Comparison of ENCODE assay signal across 24 cellular contexts in the genomic region with DNA sequence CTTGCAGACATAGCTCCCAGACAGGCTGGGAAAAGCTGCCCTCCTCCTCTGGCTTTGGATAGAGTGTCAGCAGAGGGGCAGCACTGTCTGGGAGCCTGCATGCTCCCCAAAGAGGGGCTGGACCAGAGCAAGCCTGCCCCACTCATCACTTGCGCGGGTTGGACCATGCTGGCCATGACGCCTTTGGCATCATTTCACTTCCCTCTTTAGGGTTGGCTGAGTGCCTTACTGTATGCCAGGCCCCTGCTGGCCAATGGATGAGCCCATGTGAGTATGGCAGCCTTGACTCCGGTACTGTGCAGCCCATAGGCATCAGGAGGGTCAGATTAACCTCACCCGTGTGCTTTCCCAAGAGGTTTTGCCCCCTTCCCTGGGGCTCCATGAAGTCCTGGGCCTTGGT. TPM values are rescaled to one million over a fixed set of nuclear protein-coding genes. Genes with fewer than 3 reads are reported as not detected.
A peak's percentile ranks its signal among the peaks of the same experiment; 100 is the strongest.
DNase-seq lines count a peak whose midpoint lies in the region; ATAC-seq, FAIRE-seq and TF ChIP-seq lines count a peak whose summit lies in the region.
"Had no signal": no experiment of that assay in that cellular context is flagged by ENCODE, and none has a peak within 500 bp of the region (broad histone marks: within the 10 kb centered on the region; RNA-seq: fewer than 3 reads in every experiment).

No MANE protein-coding gene starts in this region.

- TF ChIP-seq POLR2A in testis (IDR thresholded peaks at IDR 0.05) = no peak

- TF ChIP-seq CTCF in ascending aorta (IDR thresholded peaks at IDR 0.05) = no peak
- TF ChIP-seq CTCF in testis (IDR thresholded peaks at IDR 0.05) = no peak

- H3K18ac ChIP-seq in mesenchymal stem cell (ENCODE audit: low read depth in 1 of 2, low read length in 2 of 2) = no peak overlapping the region

- no peak overlapping the region for H3K9ac ChIP-seq in mesenchymal stem cell (ENCODE audit: low read length)

- H3K4me1 ChIP-seq in ascending aorta (peaks cover 3 to 16% of the 10 kb centered on the region in 2 donors), mesenchymal stem cell (ENCODE audit: control insufficient read depth, insufficient read depth, low read depth, low read length) (peaks cover 7% of the 10 kb centered on the region), testis (peaks cover 13% of the 10 kb centered on the region)
- H3K4me1 ChIP-seq: BE2C, Peyer's patch, SJSA1 had no signal

- H3K14ac ChIP-seq in mesenchymal stem cell (ENCODE audit: low read length in 2 of 2) = no peak overlapping the region

- no peak overlapping the region for H3K4ac ChIP-seq in mesenchymal stem cell (ENCODE audit: low read depth in 1 of 2, low read length in 2 of 2)

- H3K23ac ChIP-seq in mesenchymal stem cell (ENCODE audit: low read length in 2 of 2) = no peak overlapping the region

- no peaks in the 10 kb centered on the region for H3K27me3 ChIP-seq in ascending aorta
- H3K27me3 ChIP-seq in mesenchymal stem cell (ENCODE audit: control insufficient read depth in 1 of 2, insufficient read depth in 1 of 2, low read length in 2 of 2) = no peaks in the 10 kb centered on the region
- H3K27me3 ChIP-seq in testis = no peaks in the 10 kb centered on the region
- H3K27me3 ChIP-seq: BE2C, Peyer's patch, SJSA1 had no signal

- H3K27ac ChIP-seq in ascending aorta (peak overlapping the region; percentile 75 to 80), mesenchymal stem cell (ENCODE audit: low read length, poor library complexity, severe bottlenecking) (no peak overlapping the region), testis (peak overlapping the region; percentile 50 to 76)
- H3K27ac ChIP-seq: Peyer's patch, SJSA1 had no signal

- H3K9me3 ChIP-seq in ascending aorta (no peaks in the 10 kb centered on the region), mesenchymal stem cell (ENCODE audit: control insufficient read depth, low read length) (no peaks in the 10 kb centered on the region), testis (no peaks in the 10 kb centered on the region)
- H3K9me3 ChIP-seq: BE2C, Peyer's patch, SJSA1 had no signal

- no peak overlapping the region for H2BK15ac ChIP-seq in mesenchymal stem cell (ENCODE audit: low read depth, poor library complexity, severe bottlenecking)

- H3K36me3 ChIP-seq in ascending aorta = no peaks in the 10 kb centered on the region
- H3K36me3 ChIP-seq in mesenchymal stem cell (ENCODE audit: control insufficient read depth in 1 of 2, insufficient read depth in 2 of 2, low read depth in 1 of 2, low read length in 2 of 2) = peaks cover 0 to 17% of the 10 kb centered on the region in 2 experiments
- no peaks in the 10 kb centered on the region for H3K36me3 ChIP-seq in testis (ENCODE audit: low read depth, missing control alignments)
- H3K36me3 ChIP-seq: BE2C, Peyer's patch had no signal

- peak overlapping the region in 1 of 2 experiments; percentile 6 for H2BK12ac ChIP-seq in mesenchymal stem cell (ENCODE audit: low read length in 2 of 2)

- H3K4me3 ChIP-seq in ascending aorta (no peak overlapping the region), mesenchymal stem cell (ENCODE audit: insufficient read depth in 1 of 2, low read depth in 1 of 2, low read length in 2 of 2) (no peak overlapping the region), testis (no peak overlapping the region)
- H3K4me3 ChIP-seq: Peyer's patch, SJSA1 had no signal

- no peak for DNase-seq in HTR-8/SVneo (ENCODE audit: insufficient read length, low spot score)
- DNase-seq in ascending aorta (ENCODE audit: low spot score in 2 of 2) = no peak
- DNase-seq in mesenchymal stem cell = no peak
- DNase-seq in testis = no peak
- DNase-seq in DMS 273 (lab: John Stamatoyannopoulos, UW; ENCODE audit: unreplicated experiment) = no peak
- DNase-seq in SW 1271 (lab: John Stamatoyannopoulos, UW) = no peak
- DNase-seq: activated CD4-positive, alpha-beta T cell treated with anti-CD3 and anti-CD28 coated beads, Interleukin-2, amount 50 U/mL, for 48 hours; activated naive CD4-positive, alpha-beta T cell treated with anti-CD3 and anti-CD28 coated beads, Interleukin-2, amount 10 ng/mL, durations not matched to agents 7 days and 5 days; BE2C; endodermal cell; natural killer cell; NCI-H1092 treated with DMSO at 0.1 percent for 48 hours; NCI-H187; NCI-H2171 treated with DMSO at 0.1 percent for 48 hours; NCI-H524 treated with DMSO at 0.1 percent for 48 hours; Peyer's patch; small intestine had no signal

- H4K91ac ChIP-seq in mesenchymal stem cell (ENCODE audit: low read length) = peak overlapping the region; percentile 21

- no peak overlapping the region for H2BK120ac ChIP-seq in mesenchymal stem cell (ENCODE audit: low read depth, low read length)

- no peak overlapping the region for H3K4me2 ChIP-seq in mesenchymal stem cell (ENCODE audit: low read length, poor library complexity, severe bottlenecking)

- H2AK5ac ChIP-seq in mesenchymal stem cell (ENCODE audit: low read length, severe bottlenecking) = no peak overlapping the region

- H2AFZ ChIP-seq in mesenchymal stem cell (ENCODE audit: low read depth, low read length) = no peak overlapping the region

- ATAC-seq in HG03439 (IDR thresholded peaks at IDR 0.05; ENCODE audit: unreplicated experiment) = no peak
- ATAC-seq: activated CD4-positive, CD25-positive, alpha-beta regulatory T cell treated with anti-CD3 and anti-CD28 coated beads, Interleukin-2, amount 50 U/mL, for 24 hours; esophagus mucosa; natural killer cell had no signal

- H3K79me1 ChIP-seq in mesenchymal stem cell (replicated peaks; ENCODE audit: low read length, poor library complexity, severe bottlenecking) = no peaks in the 10 kb centered on the region

- FAIRE-seq in HTR-8/SVneo (lab: Jason Lieb, UNC) = peak; percentile 51
- FAIRE-seq: G401.6, H1, small intestine, TTC549 had no signal

- H4K8ac ChIP-seq in mesenchymal stem cell (ENCODE audit: low read length) = no peak overlapping the region

- 90% methylated on average over 5 of the region's 5 CpGs for WGBS in mesenchymal stem cell
- 62 to 63% methylated on average over 5 of the region's 5 CpGs for WGBS in testis, 2 donors

- intact Hi-C loops in ascending aorta (cut with DNase I) = loop anchor here (1.0 kb wide), 1 partner anchor 14 kb away; no protein-coding TSS in a partner anchor
- intact Hi-C loops in testis (cut with DNase I; ENCODE audit: low total_unique reads) = no loop called here

- no peak overlapping the region for H2BK5ac ChIP-seq in mesenchymal stem cell (ENCODE audit: low read depth, low read length, poor library complexity, severe bottlenecking)

RNA-seq across cellular contexts. Expression of a gene that starts 20.5 kb away (rescaled TPM):
- total RNA-seq in ascending aorta = 76.5 TPM
- 30.5 TPM for polyA plus RNA-seq in mesenchymal stem cell (2013, experiment 1 of 2)
- 30.2 TPM for polyA plus RNA-seq in mesenchymal stem cell (2013, experiment 2 of 2)
- 10 to 100 TPM; 40.6 to 48.8 TPM for total RNA-seq in testis
- 25.1 TPM for polyA plus RNA-seq in testis (ENCODE audit: insufficient read depth, low read depth, low replicate concordance)
